ENCODE assay signal across 2 cellular contexts in genomic region chr4:68434277-68434676, GRCh38.
TF ChIP-seq lines count a peak whose summit lies in the region.

No MANE protein-coding gene starts in this region.

TF ChIP-seq in HepG2, 621 proteins besides CTCF, POLR2A, EP300 and RAD21:
- TF ChIP-seq CEBPB (IDR thresholded peaks at IDR 0.05; ENCODE audit: borderline replicate concordance, low read depth, low read length) (peak; percentile 52; the same call in 1 of the 2 replicates), SOX13 (IDR thresholded peaks at IDR 0.05) (no peak), SOX13 (CRISPR knock-in tag; conservative IDR thresholded peaks at IDR 0.05 in 1 of 2, IDR thresholded peaks at IDR 0.05 in 1 of 2) (no peak)
TF ChIP-seq in HepG2: peak in this region for 1.

TF ChIP-seq in IMR-90, 13 proteins besides CTCF, POLR2A, EP300 and RAD21:
- TF ChIP-seq SMC3 (IDR thresholded peaks at IDR 0.05; ENCODE audit: low read depth, low read length) (no peak), USF2 (IDR thresholded peaks at IDR 0.05; ENCODE audit: low read depth, low read length) (no peak), CEBPB (IDR thresholded peaks at IDR 0.05; ENCODE audit: low read depth, low read length) (peak; percentile 55), RFX5 (IDR thresholded peaks at IDR 0.05; ENCODE audit: low read depth, low read length) (no peak), MAZ (IDR thresholded peaks at IDR 0.05; ENCODE audit: borderline replicate concordance, low read depth, low read length) (no peak), CHD1 (IDR thresholded peaks at IDR 0.05; ENCODE audit: low read depth, low read length) (no peak), RCOR1 (IDR thresholded peaks at IDR 0.05; ENCODE audit: insufficient replicate concordance, low read length) (no peak)
- TF ChIP-seq, protein P1, sequence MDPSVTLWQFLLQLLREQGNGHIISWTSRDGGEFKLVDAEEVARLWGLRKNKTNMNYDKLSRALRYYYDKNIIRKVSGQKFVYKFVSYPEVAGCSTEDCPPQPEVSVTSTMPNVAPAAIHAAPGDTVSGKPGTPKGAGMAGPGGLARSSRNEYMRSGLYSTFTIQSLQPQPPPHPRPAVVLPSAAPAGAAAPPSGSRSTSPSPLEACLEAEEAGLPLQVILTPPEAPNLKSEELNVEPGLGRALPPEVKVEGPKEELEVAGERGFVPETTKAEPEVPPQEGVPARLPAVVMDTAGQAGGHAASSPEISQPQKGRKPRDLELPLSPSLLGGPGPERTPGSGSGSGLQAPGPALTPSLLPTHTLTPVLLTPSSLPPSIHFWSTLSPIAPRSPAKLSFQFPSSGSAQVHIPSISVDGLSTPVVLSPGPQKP (IDR thresholded peaks at IDR 0.05; ENCODE audit: borderline replicate concordance, low read depth, low read length) = no peak
